In the genomic region with DNA sequence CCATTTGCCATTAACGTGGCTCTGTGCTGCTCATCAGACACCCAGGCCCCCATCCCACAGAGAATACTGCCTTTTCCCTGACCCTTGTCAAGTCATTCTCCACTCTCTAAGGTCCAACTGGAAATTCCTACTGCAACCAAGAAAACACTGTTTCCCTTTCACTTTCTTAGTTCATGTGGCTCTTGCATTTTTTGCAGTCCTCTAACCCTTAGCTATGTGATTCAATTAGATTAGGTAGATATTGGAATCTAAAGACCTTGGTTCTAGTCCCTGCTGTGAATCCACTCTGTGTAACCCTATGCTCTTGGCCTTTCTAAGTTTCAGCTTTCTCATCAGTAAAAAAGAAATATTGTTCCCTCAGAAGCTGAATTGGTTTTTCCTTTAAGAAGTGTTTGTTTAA, we compare ENCODE assay signal across 17 cellular contexts.
"Had no signal": no experiment of that assay in that cellular context is flagged by ENCODE, and none has a peak within 500 bp of the region (broad histone marks: within the 10 kb centered on the region; RNA-seq: fewer than 3 reads in every experiment).

No MANE protein-coding gene starts in this region.

- H3K4me3 ChIP-seq: colonic mucosa, lower lobe of right lung, psoas muscle had no signal

- DNase-seq: activated CD4-positive, alpha-beta T cell treated with anti-CD3 and anti-CD28 coated beads for 1 hour; activated CD4-positive, alpha-beta T cell treated with anti-CD3 and anti-CD28 coated beads, Interleukin-2, amount 50 U/mL, for 48 hours; activated CD8-positive, alpha-beta memory T cell treated with anti-CD3 and anti-CD28 coated beads, Interleukin-2, amount 10 ng/mL, durations not matched to agents 7 days and 5 days; activated effector memory CD4-positive, alpha-beta T cell treated with anti-CD3 and anti-CD28 coated beads, Interleukin-2, amount 50 U/mL, for 16 hours; activated T-cell treated with anti-CD3 and anti-CD28 coated beads, Interleukin-2, amount 50 U/mL, for 24 hours; colonic mucosa; hippocampal formation; lower lobe of right lung; midbrain; naive thymus-derived CD4-positive, alpha-beta T cell; occipital lobe; psoas muscle; stimulated activated CD4-positive, alpha-beta T cell treated with anti-CD3 and anti-CD28 coated beads, Interleukin-12 subunit alpha, Interleukin-12 subunit beta, amount 100 ng/mL, for 4 hours; stimulated activated naive CD4-positive, alpha-beta T cell treated with Interleukin-2 at 50 U/mL for 16 hours; SW 1271 had no signal

- H3K27ac ChIP-seq: colonic mucosa, lower lobe of right lung, psoas muscle had no signal

- H3K27me3 ChIP-seq: colonic mucosa had no signal

- H3K4me1 ChIP-seq: colonic mucosa, lower lobe of right lung, psoas muscle had no signal

- ATAC-seq: activated CD8-positive, alpha-beta memory T cell treated with anti-CD3 and anti-CD28 coated beads, Interleukin-2, amount 10 ng/mL, durations not matched to agents 7 days and 5 days; activated naive CD4-positive, alpha-beta T cell treated with anti-CD3 and anti-CD28 coated beads, Interleukin-2, amount 50 U/mL, for 72 hours; lower lobe of right lung; naive thymus-derived CD4-positive, alpha-beta T cell; psoas muscle; sciatic nerve had no signal

- H3K36me3 ChIP-seq: colonic mucosa, lower lobe of right lung had no signal

- H3K9me3 ChIP-seq: colonic mucosa, lower lobe of right lung, psoas muscle had no signal
